8 cellular contexts compared by ENCODE assay signal in the genomic region with DNA sequence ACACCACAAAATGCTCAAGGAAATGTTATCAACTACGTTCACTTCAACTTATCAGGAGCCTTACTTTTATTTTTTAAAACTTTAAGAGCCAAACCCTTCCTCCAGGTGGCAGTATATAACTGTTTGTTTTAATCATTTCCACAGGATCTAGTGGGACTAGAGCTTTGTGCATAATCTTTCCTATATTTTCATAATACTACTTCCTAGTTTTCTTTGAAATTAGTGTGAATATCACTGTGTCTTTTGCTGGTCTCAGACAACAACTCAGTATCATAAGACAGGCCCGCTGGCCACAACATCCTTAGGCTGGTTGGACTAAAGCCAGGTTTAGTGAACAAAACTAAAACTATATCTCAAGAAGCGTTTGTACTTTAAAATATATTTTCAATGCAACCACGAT.
DNase-seq lines count a peak whose midpoint lies in the region; ATAC-seq and TF ChIP-seq lines count a peak whose summit lies in the region.

No MANE protein-coding gene starts in this region.

- no peak overlapping the region for H3K27ac ChIP-seq in lower lobe of right lung

- H3K27me3 ChIP-seq in lower lobe of right lung (ENCODE audit: low read depth), result no peaks in the 10 kb centered on the region

- ATAC-seq in lower lobe of right lung (peak; percentile 63 to 65), HG02970 (IDR thresholded peaks at IDR 0.05; ENCODE audit: low FRiP score, unreplicated experiment) (no peak), HG02759 (IDR thresholded peaks at IDR 0.05; ENCODE audit: unreplicated experiment) (no peak)

- TF ChIP-seq CTCF in lower lobe of right lung (IDR thresholded peaks at IDR 0.05), result peak; percentile 75

- peaks cover 21% of the 10 kb centered on the region for H3K4me1 ChIP-seq in lower lobe of right lung

- H3K4me3 ChIP-seq in lower lobe of right lung, result no peak overlapping the region

- DNase-seq in COLO829 (ENCODE audit: low spot score), result peak; percentile 40
- DNase-seq in HT-29 (ENCODE audit: low spot score), result peak; percentile 67
- DNase-seq in NOMO-1 (lab: John Stamatoyannopoulos, UW; ENCODE audit: unreplicated experiment in 2 of 2), result peak; percentile 8 to 58
- DNase-seq in central memory CD4-positive, alpha-beta T cell, result peak; percentile 40
- DNase-seq in lower lobe of right lung, result no peak
- DNase-seq in mucosa of gallbladder (ENCODE audit: low spot score), result no peak

- no peaks in the 10 kb centered on the region for H3K36me3 ChIP-seq in lower lobe of right lung

- H3K9me3 ChIP-seq in lower lobe of right lung, result no peaks in the 10 kb centered on the region

- intact Hi-C loops in lower lobe of right lung (cut with DNase I), result loop anchor here (10.0 kb wide), 1 partner anchor 406 kb away; no protein-coding TSS in a partner anchor

Comparison
In these comparisons a context has a peak if more than half of its experiments do, and no peak if none do; other contexts are left out.
1. DNase-seq: peak in COLO829 (single experiment), HT-29 (single experiment), NOMO-1 (2 of 2) and central memory CD4-positive, alpha-beta T cell (single experiment); none in lower lobe of right lung (single experiment) and mucosa of gallbladder (single experiment).
2. ATAC-seq: peak in lower lobe of right lung (2 of 2); none in HG02970 (single experiment) and HG02759 (single experiment).